ENCODE assay signal across 9 cellular contexts in the genomic region with DNA sequence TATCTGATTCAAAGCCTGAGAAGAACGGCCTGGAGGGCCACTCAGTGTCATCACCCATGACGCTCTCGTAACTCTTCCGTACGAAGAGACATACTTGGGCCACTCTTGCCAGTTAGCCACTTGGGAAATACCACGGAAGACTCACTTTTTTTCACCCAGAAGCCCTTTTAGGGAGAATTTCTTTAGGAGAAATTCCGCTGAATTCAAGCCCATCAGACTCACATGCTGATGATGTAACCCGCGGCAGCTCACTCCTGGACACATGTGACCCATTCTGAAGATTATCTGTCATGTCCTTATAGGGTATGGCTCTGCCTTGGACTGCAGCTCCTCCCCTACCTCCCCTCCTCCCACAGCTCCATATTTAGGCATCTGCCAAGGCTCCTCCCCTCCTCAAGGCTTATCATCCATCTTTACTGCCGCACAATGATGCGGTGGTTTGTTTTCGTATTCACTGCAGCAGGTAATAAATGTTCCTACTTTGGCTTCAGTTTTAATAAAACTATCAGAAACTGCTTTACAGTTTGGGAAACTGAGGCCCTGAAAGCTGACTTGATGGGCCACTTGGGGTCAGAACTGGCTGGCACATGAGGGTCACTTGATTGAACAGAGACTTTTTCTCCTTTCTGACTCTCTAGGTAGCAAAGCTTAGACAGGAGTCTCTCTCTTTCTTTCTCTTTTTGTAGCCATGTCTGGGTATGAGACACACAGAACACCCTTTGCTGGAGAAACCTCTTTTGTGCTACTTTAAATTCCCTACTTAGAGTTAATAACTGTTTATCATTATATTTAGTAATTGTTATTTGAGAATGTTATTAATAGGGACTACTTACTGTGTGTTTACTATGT. TPM values are rescaled to one million over a fixed set of nuclear protein-coding genes. Genes with fewer than 3 reads are reported as not detected.
DNase-seq lines count a peak whose midpoint lies in the region; ATAC-seq and TF ChIP-seq lines count a peak whose summit lies in the region.
"Had no signal": no experiment of that assay in that cellular context is flagged by ENCODE, and none has a peak within 500 bp of the region (broad histone marks: within the 10 kb centered on the region; RNA-seq: fewer than 3 reads in every experiment).

No MANE protein-coding gene starts in this region.

- H3K27ac ChIP-seq in ascending aorta, result no peak overlapping the region
- H3K27ac ChIP-seq in brain microvascular endothelial cell, result no peak overlapping the region

- H3K4me3 ChIP-seq in LNCaP clone FGC (ENCODE audit: low read depth, low read length) (no peak overlapping the region), ascending aorta (no peak overlapping the region), brain microvascular endothelial cell (ENCODE audit: low read depth, low read length) (no peak overlapping the region)

- no peaks in the 10 kb centered on the region for H3K27me3 Mint-ChIP-seq in activated CD4-positive, alpha-beta memory T cell treated with anti-CD3 and anti-CD28 coated beads, Interleukin-2, amount 10 ng/mL, durations not matched to agents 7 days and 5 days

- ATAC-seq in GM18502 (IDR thresholded peaks at IDR 0.05; ENCODE audit: poor library complexity, unreplicated experiment) (no peak), GM18867 (IDR thresholded peaks at IDR 0.05; ENCODE audit: unreplicated experiment) (no peak)

- in situ Hi-C loops in brain microvascular endothelial cell (cut with HindIII; ENCODE audit: low pct_ligation_motif_present, low sequenced_read_pairs), result no loop called here

- no peaks in the 10 kb centered on the region for H3K9me3 Mint-ChIP-seq in activated CD4-positive, alpha-beta memory T cell treated with anti-CD3 and anti-CD28 coated beads, Interleukin-2, amount 10 ng/mL, durations not matched to agents 7 days and 5 days

- CTCF ChIA-PET in activated CD4-positive, alpha-beta memory T cell treated with anti-CD3 and anti-CD28 coated beads, Interleukin-2, amount 10 ng/mL, durations not matched to agents 7 days and 5 days (lab: Charles Lee), result interaction anchor here (0.7 to 5.3 kb wide), 14 partner anchors 9 to 183 kb away, joined by 3 to 24 read pairs (median 4); partner anchors contain the start of gene N4BP2

- DNase-seq in LNCaP clone FGC (ENCODE audit: low read depth) (peak; percentile 70), iPS DF 19.7 (ENCODE audit: low read depth, low spot score) (peak; percentile 42), ascending aorta (ENCODE audit: low spot score in 2 of 2) (no peak), brain microvascular endothelial cell (no peak)
- peak; percentile 87 for DNase-seq in activated CD4-positive, alpha-beta memory T cell treated with anti-CD3 and anti-CD28 coated beads, Interleukin-2, amount 10 ng/mL, durations not matched to agents 7 days and 5 days
- DNase-seq in stimulated activated CD8-positive, alpha-beta memory T cell treated with anti-CD3 and anti-CD28 coated beads, Interleukin-7, amount 100 ng/mL, for 24 hours (ENCODE audit: low read depth), result peak; percentile 58
- DNase-seq: PC-3 had no signal

- POLR2A ChIA-PET in activated CD4-positive, alpha-beta memory T cell treated with anti-CD3 and anti-CD28 coated beads, Interleukin-2, amount 10 ng/mL, durations not matched to agents 7 days and 5 days (lab: Charles Lee), result interaction anchor here (0.6 to 8.7 kb wide), 23 partner anchors 8 to 183 kb away, joined by 3 to 112 read pairs (median 4); partner anchors contain the start of genes N4BP2 and RHOH

- peak overlapping the region; percentile 67 for H3K4me3 Mint-ChIP-seq in activated CD4-positive, alpha-beta memory T cell treated with anti-CD3 and anti-CD28 coated beads, Interleukin-2, amount 10 ng/mL, durations not matched to agents 7 days and 5 days

- H3K4me1 ChIP-seq in ascending aorta, result no peaks in the 10 kb centered on the region

- peaks cover 80% of the 10 kb centered on the region for H3K36me3 Mint-ChIP-seq in activated CD4-positive, alpha-beta memory T cell treated with anti-CD3 and anti-CD28 coated beads, Interleukin-2, amount 10 ng/mL, durations not matched to agents 7 days and 5 days (ENCODE audit: low read depth)

- peak overlapping the region; percentile 93 for H3K27ac Mint-ChIP-seq in activated CD4-positive, alpha-beta memory T cell treated with anti-CD3 and anti-CD28 coated beads, Interleukin-2, amount 10 ng/mL, durations not matched to agents 7 days and 5 days

- TF ChIP-seq CTCF in LNCaP clone FGC (IDR thresholded peaks at IDR 0.05; ENCODE audit: control insufficient read depth, extremely low read depth, insufficient read depth) (no peak), ascending aorta (IDR thresholded peaks at IDR 0.05) (no peak), brain microvascular endothelial cell (IDR thresholded peaks at IDR 0.05; ENCODE audit: low read depth, low read length, missing control alignments) (no peak)

- no peaks in the 10 kb centered on the region for H3K27me3 ChIP-seq in ascending aorta
- no peaks in the 10 kb centered on the region for H3K27me3 ChIP-seq in brain microvascular endothelial cell (replicated peaks)

- H3K4me1 Mint-ChIP-seq in activated CD4-positive, alpha-beta memory T cell treated with anti-CD3 and anti-CD28 coated beads, Interleukin-2, amount 10 ng/mL, durations not matched to agents 7 days and 5 days, result peaks cover 89% of the 10 kb centered on the region

- intact Hi-C loops in ascending aorta (cut with DNase I), result no loop called here

- no peaks in the 10 kb centered on the region for H3K36me3 ChIP-seq in ascending aorta
- H3K36me3 ChIP-seq in brain microvascular endothelial cell (replicated peaks), result no peaks in the 10 kb centered on the region

- no peaks in the 10 kb centered on the region for H3K9me3 ChIP-seq in ascending aorta

RNA-seq across cellular contexts. Expression of gene RHOH, which starts 42.1 kb away (rescaled TPM):
- 100 to 1,000 TPM; 125 to 126 TPM for total RNA-seq in activated CD4-positive, alpha-beta memory T cell treated with anti-CD3 and anti-CD28 coated beads, Interleukin-2, amount 10 ng/mL, durations not matched to agents 7 days and 5 days
- not detected for total RNA-seq in ascending aorta
- total RNA-seq: PC-3 had no signal

Comparison
In these comparisons a context has a peak if more than half of its experiments do, and no peak if none do; other contexts are left out.
1. DNase-seq: peak in LNCaP clone FGC (single experiment), activated CD4-positive, alpha-beta memory T cell treated with anti-CD3 and anti-CD28 coated beads, Interleukin-2, amount 10 ng/mL, durations not matched to agents 7 days and 5 days (single experiment), iPS DF 19.7 (single experiment) and stimulated activated CD8-positive, alpha-beta memory T cell treated with anti-CD3 and anti-CD28 coated beads, Interleukin-7, amount 100 ng/mL, for 24 hours (single experiment); none in ascending aorta (0 of 2) and brain microvascular endothelial cell (single experiment).
2. RNA of gene RHOH, which starts 42.1 kb away (total RNA-seq): 125 to 126 TPM in activated CD4-positive, alpha-beta memory T cell treated with anti-CD3 and anti-CD28 coated beads, Interleukin-2, amount 10 ng/mL, durations not matched to agents 7 days and 5 days; not detected in ascending aorta (single experiment); every median in the first group is over 10 times any median in the second.